ENCODE assay signal across 7 cellular contexts in genomic region chr6:169723991-169724553, GRCh38. TPM values are rescaled to one million over a fixed set of nuclear protein-coding genes. Genes with fewer than 3 reads are reported as not detected.
DNase-seq lines count a peak whose midpoint lies in the region; ATAC-seq and TF ChIP-seq lines count a peak whose summit lies in the region.

Gene PHF10 (minus strand): TSS chr6:169724500. CDS start chr6:169723931, 569 bp downstream.

- peaks cover 9% of the 10 kb centered on the region for H3K36me3 Mint-ChIP-seq in activated T-cell treated with anti-CD3 and anti-CD28 coated beads, Interleukin-2, amount 50 U/mL, for 4 hours (ENCODE audit: insufficient read depth)
- H3K36me3 Mint-ChIP-seq in natural killer cell treated with Interleukin-12 subunit alpha and Interleukin-12 subunit beta and Interleukin-15 and Interleukin-18, amount 100 ng/mL, for 72 hours = peaks cover 4% of the 10 kb centered on the region

- peaks cover 0 to 32% (median 13%) of the 10 kb centered on the region in 4 donors for H3K4me1 ChIP-seq in tibial artery

- no peak for TF ChIP-seq CTCF in fibroblast of mammary gland (conservative IDR thresholded peaks at IDR 0.05; ENCODE audit: control insufficient read depth, insufficient read depth, low read depth, low read length)
- TF ChIP-seq CTCF in tibial artery (IDR thresholded peaks at IDR 0.05) = no peak

- peak; percentile 17 for DNase-seq in NCI-H2029 treated with DMSO at 0.1 percent for 48 hours (lab: John Stamatoyannopoulos, UW)
- peak; percentile 25 for DNase-seq in activated T-cell treated with anti-CD3 and anti-CD28 coated beads, Interleukin-2, amount 50 U/mL, for 4 hours
- DNase-seq in fibroblast of mammary gland (ENCODE audit: low read depth) = no peak
- peak; percentile 62 for DNase-seq in natural killer cell treated with Interleukin-12 subunit alpha and Interleukin-12 subunit beta and Interleukin-15 and Interleukin-18, amount 100 ng/mL, for 72 hours (ENCODE audit: low spot score)
- DNase-seq in tibial artery = peak; percentile 21 to 56

- intact Hi-C loops in tibial artery (cut with DNase I; ENCODE audit: low total_unique reads) = loop anchor here (2.0 to 10.0 kb wide), 2 partner anchors 21 to 831 kb away; partner anchors contain the start of genes C6orf120, PSMB1, TBP and WDR27

- no peaks in the 10 kb centered on the region for H3K36me3 ChIP-seq in tibial artery

- peak within 1 kb of the TSS; percentile 92 for H3K4me3 Mint-ChIP-seq in activated T-cell treated with anti-CD3 and anti-CD28 coated beads, Interleukin-2, amount 50 U/mL, for 4 hours
- H3K4me3 Mint-ChIP-seq in natural killer cell treated with Interleukin-12 subunit alpha and Interleukin-12 subunit beta and Interleukin-15 and Interleukin-18, amount 100 ng/mL, for 72 hours = peak within 1 kb of the TSS; percentile 94

- no peaks in the 10 kb centered on the region for H3K27me3 Mint-ChIP-seq in activated T-cell treated with anti-CD3 and anti-CD28 coated beads, Interleukin-2, amount 50 U/mL, for 4 hours (ENCODE audit: low read depth)
- no peaks in the 10 kb centered on the region for H3K27me3 Mint-ChIP-seq in natural killer cell treated with Interleukin-12 subunit alpha and Interleukin-12 subunit beta and Interleukin-15 and Interleukin-18, amount 100 ng/mL, for 72 hours

- H3K27me3 ChIP-seq in tibial artery = no peaks in the 10 kb centered on the region

- H3K9me3 ChIP-seq in tibial artery = no peaks in the 10 kb centered on the region

- H3K27ac ChIP-seq in tibial artery = peak within 1 kb of the TSS; percentile 97 to 98

- peak within 1 kb of the TSS; percentile 78 to 90 for H3K27ac Mint-ChIP-seq in natural killer cell treated with Interleukin-12 subunit alpha and Interleukin-12 subunit beta and Interleukin-15 and Interleukin-18, amount 100 ng/mL, for 72 hours

- ATAC-seq in GM18517 (IDR thresholded peaks at IDR 0.05; ENCODE audit: unreplicated experiment) (peak; percentile 19), HG02571 (IDR thresholded peaks at IDR 0.05; ENCODE audit: unreplicated experiment) (peak; percentile 46)
- ATAC-seq in activated T-cell treated with anti-CD3 and anti-CD28 coated beads, Interleukin-2, amount 50 U/mL, for 4 hours = peak; percentile 68 to 74
- peak; percentile 80 to 85 for ATAC-seq in natural killer cell treated with Interleukin-12 subunit alpha and Interleukin-12 subunit beta and Interleukin-15 and Interleukin-18, amount 100 ng/mL, for 72 hours

- H3K4me3 ChIP-seq in fibroblast of mammary gland (ENCODE audit: control insufficient read depth, low read depth, low read length) (peak within 1 kb of the TSS; percentile 67), tibial artery (peak within 1 kb of the TSS; percentile 74 to 88)

- no peaks in the 10 kb centered on the region for H3K9me3 Mint-ChIP-seq in activated T-cell treated with anti-CD3 and anti-CD28 coated beads, Interleukin-2, amount 50 U/mL, for 4 hours
- no peaks in the 10 kb centered on the region for H3K9me3 Mint-ChIP-seq in natural killer cell treated with Interleukin-12 subunit alpha and Interleukin-12 subunit beta and Interleukin-15 and Interleukin-18, amount 100 ng/mL, for 72 hours

- H3K4me1 Mint-ChIP-seq in activated T-cell treated with anti-CD3 and anti-CD28 coated beads, Interleukin-2, amount 50 U/mL, for 4 hours (ENCODE audit: low read depth) = peaks cover 36% of the 10 kb centered on the region
- peaks cover 14 to 42% of the 10 kb centered on the region in 2 donors for H3K4me1 Mint-ChIP-seq in natural killer cell treated with Interleukin-12 subunit alpha and Interleukin-12 subunit beta and Interleukin-15 and Interleukin-18, amount 100 ng/mL, for 72 hours (ENCODE audit: low read depth in 2 of 2)

RNA-seq across cellular contexts. Expression of gene PHF10, which starts in this region (rescaled TPM):
- total RNA-seq in activated T-cell treated with anti-CD3 and anti-CD28 coated beads, Interleukin-2, amount 50 U/mL, for 4 hours = 10 to 100 TPM; 49.6 to 58.7 (median 53.8) TPM
- 10 to 100 TPM; 33.0 to 62.0 TPM for total RNA-seq in natural killer cell treated with Interleukin-12 subunit alpha and Interleukin-12 subunit beta and Interleukin-15 and Interleukin-18, amount 100 ng/mL, for 72 hours

Comparison
In these comparisons a context has a peak if more than half of its experiments do, and no peak if none do; other contexts are left out.
1. ATAC-seq: peak in every context shown above with its lines; median percentile 82 in natural killer cell treated with Interleukin-12 subunit alpha and Interleukin-12 subunit beta and Interleukin-15 and Interleukin-18, amount 100 ng/mL, for 72 hours; 71 in activated T-cell treated with anti-CD3 and anti-CD28 coated beads, Interleukin-2, amount 50 U/mL, for 4 hours; 46 in HG02571; 19 in GM18517.